In the genomic region with DNA sequence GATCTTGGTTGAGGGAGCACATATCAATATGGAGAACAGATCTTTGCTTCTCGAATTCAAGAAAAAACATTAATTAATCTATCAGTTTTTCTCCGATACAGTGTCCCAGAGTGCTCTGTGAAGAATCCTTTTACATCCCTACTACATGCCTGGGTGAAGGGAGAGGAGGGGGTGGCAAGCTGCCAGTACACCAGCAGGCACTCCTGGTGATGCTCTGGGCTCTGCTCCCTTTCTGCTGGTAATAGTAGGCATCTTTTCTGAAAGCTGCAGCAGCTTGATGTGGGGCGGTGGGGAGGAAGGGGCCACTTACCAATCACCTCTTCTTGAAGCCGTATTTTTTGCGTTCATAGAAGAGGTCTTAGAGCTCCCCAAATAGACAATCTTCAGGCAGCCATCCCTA, we compare ENCODE assay signal across 25 cellular contexts. TPM values are rescaled to one million over a fixed set of nuclear protein-coding genes. Genes with fewer than 3 reads are reported as not detected.
A peak's percentile ranks its signal among the peaks of the same experiment; 100 is the strongest.
DNase-seq lines count a peak whose midpoint lies in the region; ATAC-seq and TF ChIP-seq lines count a peak whose summit lies in the region.
"Had no signal": no experiment of that assay in that cellular context is flagged by ENCODE, and none has a peak within 500 bp of the region (broad histone marks: within the 10 kb centered on the region; RNA-seq: fewer than 3 reads in every experiment).

No MANE protein-coding gene starts in this region.

- CTCF ChIA-PET in activated CD8-positive, alpha-beta memory T cell treated with anti-CD3 and anti-CD28 coated beads, Interleukin-2, amount 10 ng/mL, durations not matched to agents 7 days and 5 days (lab: Charles Lee): interaction anchor here (0.7 to 1.3 kb wide), 3 partner anchors 33 to 266 kb away, joined by 3 to 4 read pairs (median 3); no protein-coding TSS in a partner anchor

- no peaks in the 10 kb centered on the region for H3K36me3 ChIP-seq in thyroid gland
- H3K36me3 ChIP-seq: adrenal gland, brain microvascular endothelial cell, colonic mucosa had no signal

- WGBS in thyroid gland, 2 donors: 92 to 96% methylated on average over 5 of the region's 5 CpGs

- no peak for TF ChIP-seq POLR2A in thyroid gland (IDR thresholded peaks at IDR 0.05)

- no peaks in the 10 kb centered on the region for H3K9me3 ChIP-seq in thyroid gland
- H3K9me3 ChIP-seq: adrenal gland; BLaER1 treated with 17β-estradiol and CSF1 and Interleukin-3, amounts not matched to agents 10 nM and 100 nM; colonic mucosa had no signal

- TF ChIP-seq CTCF in thyroid gland (IDR thresholded peaks at IDR 0.05) (no peak), endothelial cell (IDR thresholded peaks at IDR 0.05; ENCODE audit: unreplicated experiment) (no peak)

- H3K27me3 Mint-ChIP-seq in activated CD8-positive, alpha-beta memory T cell treated with anti-CD3 and anti-CD28 coated beads, Interleukin-2, amount 10 ng/mL, durations not matched to agents 7 days and 5 days: no peaks in the 10 kb centered on the region
- H3K27me3 Mint-ChIP-seq in activated T-helper 2 cell treated with anti-CD3 and anti-CD28 coated beads, Interferon-gamma antibody, Interleukin-2, Interleukin-4, amounts not matched to agents 10 μg/mL and 5 μg/mL and 100 μg/mL, durations not matched to agents 14 hours and 24 hours and 36 hours (ENCODE audit: low read depth): no peaks in the 10 kb centered on the region
- H3K27me3 Mint-ChIP-seq in immature natural killer cell (ENCODE audit: low read depth in 3 of 3) (peaks cover 0 to 2% (median 0%) of the 10 kb centered on the region in 3 donors), endothelial cell (ENCODE audit: unreplicated experiment) (peaks cover 5% of the 10 kb centered on the region)

- peaks cover 10% of the 10 kb centered on the region in 2 donors for H3K4me1 ChIP-seq in thyroid gland
- H3K4me1 ChIP-seq: adrenal gland, colonic mucosa had no signal

- H3K4me3 ChIP-seq in thyroid gland (replicated peaks in 1 of 3): no peak overlapping the region
- H3K4me3 ChIP-seq: adrenal gland; BLaER1 treated with 17β-estradiol and CSF1 and Interleukin-3, amounts not matched to agents 10 nM and 100 nM; colonic mucosa; hepatocyte; skin epidermis had no signal

- DNase-seq in activated CD8-positive, alpha-beta memory T cell treated with anti-CD3 and anti-CD28 coated beads, Interleukin-2, amount 10 ng/mL, durations not matched to agents 7 days and 5 days: no peak
- DNase-seq in activated CD8-positive, alpha-beta memory T cell treated with anti-CD3 and anti-CD28 coated beads, Interleukin-2, amount 50 U/mL, for 4 hours: no peak
- DNase-seq in NCI-H1694 treated with DMSO at 0.1 percent for 48 hours (lab: John Stamatoyannopoulos, UW) (peak; percentile 94), thyroid gland (peak; percentile 44 to 46), immature natural killer cell (no peak), endothelial cell (ENCODE audit: low spot score) (no peak)
- no peak for DNase-seq in activated T-helper 2 cell treated with anti-CD3 and anti-CD28 coated beads, Interferon-gamma antibody, Interleukin-2, Interleukin-4, amounts not matched to agents 10 μg/mL and 5 μg/mL and 100 μg/mL, durations not matched to agents 14 hours and 24 hours and 36 hours (ENCODE audit: low spot score)
- DNase-seq: activated gamma-delta T cell treated with Interleukin-2 at 50 U/mL for 16 hours; adrenal gland; brain microvascular endothelial cell; colonic mucosa; effector memory CD4-positive, alpha-beta T cell; NCI-H187; stimulated activated CD4-positive, alpha-beta T cell treated with anti-CD3 and anti-CD28 coated beads, Interleukin-1b, Interleukin-23, amount 100 ng/mL, for 48 hours had no signal

- H3K4me3 Mint-ChIP-seq in activated CD8-positive, alpha-beta memory T cell treated with anti-CD3 and anti-CD28 coated beads, Interleukin-2, amount 10 ng/mL, durations not matched to agents 7 days and 5 days: no peak overlapping the region
- no peak overlapping the region for H3K4me3 Mint-ChIP-seq in activated T-helper 2 cell treated with anti-CD3 and anti-CD28 coated beads, Interferon-gamma antibody, Interleukin-2, Interleukin-4, amounts not matched to agents 10 μg/mL and 5 μg/mL and 100 μg/mL, durations not matched to agents 14 hours and 24 hours and 36 hours (ENCODE audit: low read depth)
- H3K4me3 Mint-ChIP-seq in immature natural killer cell (no peak overlapping the region), endothelial cell (ENCODE audit: unreplicated experiment) (no peak overlapping the region)

- no peaks in the 10 kb centered on the region for H3K27me3 ChIP-seq in thyroid gland
- H3K27me3 ChIP-seq: adrenal gland; BLaER1 treated with 17β-estradiol and CSF1 and Interleukin-3, amounts not matched to agents 10 nM and 100 nM; brain microvascular endothelial cell; colonic mucosa; foreskin keratinocyte; hepatocyte had no signal

- H3K4me1 Mint-ChIP-seq in activated CD8-positive, alpha-beta memory T cell treated with anti-CD3 and anti-CD28 coated beads, Interleukin-2, amount 10 ng/mL, durations not matched to agents 7 days and 5 days: peaks cover 72% of the 10 kb centered on the region
- H3K4me1 Mint-ChIP-seq in activated T-helper 2 cell treated with anti-CD3 and anti-CD28 coated beads, Interferon-gamma antibody, Interleukin-2, Interleukin-4, amounts not matched to agents 10 μg/mL and 5 μg/mL and 100 μg/mL, durations not matched to agents 14 hours and 24 hours and 36 hours (ENCODE audit: low read depth): peaks cover 47% of the 10 kb centered on the region
- H3K4me1 Mint-ChIP-seq in immature natural killer cell: peaks cover 8 to 17% of the 10 kb centered on the region in 2 donors
- H3K4me1 Mint-ChIP-seq in endothelial cell (ENCODE audit: unreplicated experiment): no peaks in the 10 kb centered on the region

- intact Hi-C loops in activated T-helper 2 cell treated with anti-CD3 and anti-CD28 coated beads, Interferon-gamma antibody, Interleukin-2, Interleukin-4, amounts not matched to agents 10 μg/mL and 5 μg/mL and 100 μg/mL, durations not matched to agents 14 hours and 24 hours and 36 hours (cut with micrococcal nuclease): loop anchor here (5.0 kb wide), 1 partner anchor 40 kb away; the partner anchor contains the start of gene LPAR2
- intact Hi-C loops in thyroid gland (cut with DNase I): no loop called here

- H3K27ac Mint-ChIP-seq in activated CD8-positive, alpha-beta memory T cell treated with anti-CD3 and anti-CD28 coated beads, Interleukin-2, amount 10 ng/mL, durations not matched to agents 7 days and 5 days: peak overlapping the region; percentile 92
- H3K27ac Mint-ChIP-seq in activated T-helper 2 cell treated with anti-CD3 and anti-CD28 coated beads, Interferon-gamma antibody, Interleukin-2, Interleukin-4, amounts not matched to agents 10 μg/mL and 5 μg/mL and 100 μg/mL, durations not matched to agents 14 hours and 24 hours and 36 hours: peak overlapping the region; percentile 93
- H3K27ac Mint-ChIP-seq in immature natural killer cell (peak overlapping the region in 3 of 6 donors; percentile 18 to 73 (median 23)), endothelial cell (ENCODE audit: unreplicated experiment) (no peak overlapping the region)

- no peak for ATAC-seq in activated CD8-positive, alpha-beta memory T cell treated with anti-CD3 and anti-CD28 coated beads, Interleukin-2, amount 10 ng/mL, durations not matched to agents 7 days and 5 days
- ATAC-seq: activated CD4-positive, CD25-positive, alpha-beta regulatory T cell treated with anti-CD3 and anti-CD28 coated beads, Interleukin-2, amount 50 U/mL, for 24 hours; HepG2; left lobe of liver; PC-3; Right ventricle myocardium inferior had no signal

- H3K36me3 Mint-ChIP-seq in activated CD8-positive, alpha-beta memory T cell treated with anti-CD3 and anti-CD28 coated beads, Interleukin-2, amount 10 ng/mL, durations not matched to agents 7 days and 5 days: peaks cover 42% of the 10 kb centered on the region
- H3K36me3 Mint-ChIP-seq in activated T-helper 2 cell treated with anti-CD3 and anti-CD28 coated beads, Interferon-gamma antibody, Interleukin-2, Interleukin-4, amounts not matched to agents 10 μg/mL and 5 μg/mL and 100 μg/mL, durations not matched to agents 14 hours and 24 hours and 36 hours (ENCODE audit: low read depth): peaks cover 47% of the 10 kb centered on the region
- H3K36me3 Mint-ChIP-seq in immature natural killer cell: peaks cover 0 to 5% (median 0%) of the 10 kb centered on the region in 3 donors
- H3K36me3 Mint-ChIP-seq in endothelial cell (ENCODE audit: low read depth, unreplicated experiment): no peaks in the 10 kb centered on the region

- no peak overlapping the region for H3K27ac ChIP-seq in thyroid gland
- H3K27ac ChIP-seq: adrenal gland; BLaER1 treated with 17β-estradiol and CSF1 and Interleukin-3, amounts not matched to agents 10 nM and 100 nM; brain microvascular endothelial cell; colonic mucosa; foreskin keratinocyte; hepatocyte; HL-60; skin epidermis had no signal

- no peaks in the 10 kb centered on the region for H3K9me3 Mint-ChIP-seq in activated CD8-positive, alpha-beta memory T cell treated with anti-CD3 and anti-CD28 coated beads, Interleukin-2, amount 10 ng/mL, durations not matched to agents 7 days and 5 days (ENCODE audit: low read depth)
- H3K9me3 Mint-ChIP-seq in activated T-helper 2 cell treated with anti-CD3 and anti-CD28 coated beads, Interferon-gamma antibody, Interleukin-2, Interleukin-4, amounts not matched to agents 10 μg/mL and 5 μg/mL and 100 μg/mL, durations not matched to agents 14 hours and 24 hours and 36 hours: no peaks in the 10 kb centered on the region
- no peaks in the 10 kb centered on the region for H3K9me3 Mint-ChIP-seq in immature natural killer cell
- no peaks in the 10 kb centered on the region for H3K9me3 Mint-ChIP-seq in endothelial cell (ENCODE audit: unreplicated experiment)

RNA-seq across cellular contexts. Expression of gene PBX4, which starts 30.7 kb away (rescaled TPM):
- 10 to 100 TPM; 39.9 to 62.3 TPM for total RNA-seq in activated CD8-positive, alpha-beta memory T cell treated with anti-CD3 and anti-CD28 coated beads, Interleukin-2, amount 10 ng/mL, durations not matched to agents 7 days and 5 days
- 23.4 and 24.8 TPM in 2 replicates for total RNA-seq in activated T-helper 2 cell treated with anti-CD3 and anti-CD28 coated beads, Interferon-gamma antibody, Interleukin-2, Interleukin-4, amounts not matched to agents 10 μg/mL and 5 μg/mL and 100 μg/mL, durations not matched to agents 14 hours and 24 hours and 36 hours
- total RNA-seq in thyroid gland: 10 to 100 TPM; 22.5 to 62.4 (median 38.4) TPM
- under 1 TPM in 2 of 3 donors, not detected in 1; 0.57 to 0.82 TPM for polyA plus RNA-seq in immature natural killer cell
- 0.82 TPM for total RNA-seq in endothelial cell (ENCODE audit: unreplicated experiment)
- total RNA-seq: HepG2, Right ventricle myocardium inferior had no signal
- polyA plus RNA-seq: HepG2 had no signal

RNA-seq across cellular contexts. Expression of gene LPAR2, which starts 40.2 kb away (rescaled TPM):
- 10 to 100 TPM; 39.4 to 46.1 TPM for total RNA-seq in activated CD8-positive, alpha-beta memory T cell treated with anti-CD3 and anti-CD28 coated beads, Interleukin-2, amount 10 ng/mL, durations not matched to agents 7 days and 5 days
- total RNA-seq in activated T-helper 2 cell treated with anti-CD3 and anti-CD28 coated beads, Interferon-gamma antibody, Interleukin-2, Interleukin-4, amounts not matched to agents 10 μg/mL and 5 μg/mL and 100 μg/mL, durations not matched to agents 14 hours and 24 hours and 36 hours: 28.9 and 29.8 TPM in 2 replicates
- total RNA-seq in thyroid gland (10 to 100 TPM; 10.2 to 35.2 (median 22.9) TPM), endothelial cell (ENCODE audit: unreplicated experiment) (35.5 TPM)
- 1 to 10 TPM; 3.8 to 5.9 (median 4.6) TPM for polyA plus RNA-seq in immature natural killer cell

RNA-seq across cellular contexts. Expression of gene CILP2, which starts 49.7 kb away (rescaled TPM):
- total RNA-seq in activated CD8-positive, alpha-beta memory T cell treated with anti-CD3 and anti-CD28 coated beads, Interleukin-2, amount 10 ng/mL, durations not matched to agents 7 days and 5 days: under 1 TPM; 0.12 to 0.15 TPM
- 0.14 and 0.21 TPM in 2 replicates for total RNA-seq in activated T-helper 2 cell treated with anti-CD3 and anti-CD28 coated beads, Interferon-gamma antibody, Interleukin-2, Interleukin-4, amounts not matched to agents 10 μg/mL and 5 μg/mL and 100 μg/mL, durations not matched to agents 14 hours and 24 hours and 36 hours
- 1 to 10 TPM in 3 of 4 donors, under 1 TPM in 1; 0.63 to 4.2 (median 2.4) TPM for total RNA-seq in thyroid gland
- not detected for polyA plus RNA-seq in immature natural killer cell
- 0.23 TPM for total RNA-seq in endothelial cell (ENCODE audit: unreplicated experiment)
- total RNA-seq: esophagus mucosa had no signal

RNA-seq across cellular contexts. Expression of gene GMIP, which starts 55.7 kb away (rescaled TPM):
- total RNA-seq in activated CD8-positive, alpha-beta memory T cell treated with anti-CD3 and anti-CD28 coated beads, Interleukin-2, amount 10 ng/mL, durations not matched to agents 7 days and 5 days: 100 to 1,000 TPM; 110 to 111 TPM
- 66.0 and 67.5 TPM in 2 replicates for total RNA-seq in activated T-helper 2 cell treated with anti-CD3 and anti-CD28 coated beads, Interferon-gamma antibody, Interleukin-2, Interleukin-4, amounts not matched to agents 10 μg/mL and 5 μg/mL and 100 μg/mL, durations not matched to agents 14 hours and 24 hours and 36 hours
- 10 to 100 TPM; 12.9 to 23.5 (median 17.3) TPM for total RNA-seq in thyroid gland
- polyA plus RNA-seq in immature natural killer cell: 10 to 100 TPM; 38.9 to 84.4 (median 40.0) TPM
- 18.5 TPM for total RNA-seq in endothelial cell (ENCODE audit: unreplicated experiment)

RNA-seq across cellular contexts. Expression of gene YJEFN3, which starts 59.1 kb away (rescaled TPM):
- total RNA-seq in activated CD8-positive, alpha-beta memory T cell treated with anti-CD3 and anti-CD28 coated beads, Interleukin-2, amount 10 ng/mL, durations not matched to agents 7 days and 5 days: 1 to 10 TPM; 7.4 to 9.9 TPM
- 9.0 and 9.7 TPM in 2 replicates for total RNA-seq in activated T-helper 2 cell treated with anti-CD3 and anti-CD28 coated beads, Interferon-gamma antibody, Interleukin-2, Interleukin-4, amounts not matched to agents 10 μg/mL and 5 μg/mL and 100 μg/mL, durations not matched to agents 14 hours and 24 hours and 36 hours
- total RNA-seq in thyroid gland (1 to 10 TPM in 3 of 4 donors, not detected in 1; 1.9 to 7.2 (median 2.6) TPM), endothelial cell (ENCODE audit: unreplicated experiment) (5.2 TPM)
- polyA plus RNA-seq in immature natural killer cell: under 1 TPM in 1 of 3 donors, not detected in 2; 0.21 TPM

Comparison
In these comparisons a context has a peak if more than half of its experiments do, and no peak if none do; other contexts are left out.
1. DNase-seq: peak in NCI-H1694 treated with DMSO at 0.1 percent for 48 hours (single experiment) and thyroid gland (2 of 2); none in activated CD8-positive, alpha-beta memory T cell treated with anti-CD3 and anti-CD28 coated beads, Interleukin-2, amount 10 ng/mL, durations not matched to agents 7 days and 5 days (single experiment), activated CD8-positive, alpha-beta memory T cell treated with anti-CD3 and anti-CD28 coated beads, Interleukin-2, amount 50 U/mL, for 4 hours (single experiment), activated T-helper 2 cell treated with anti-CD3 and anti-CD28 coated beads, Interferon-gamma antibody, Interleukin-2, Interleukin-4, amounts not matched to agents 10 μg/mL and 5 μg/mL and 100 μg/mL, durations not matched to agents 14 hours and 24 hours and 36 hours (single experiment), immature natural killer cell (0 of 3) and endothelial cell (single experiment).
2. RNA of gene PBX4, which starts 30.7 kb away (total RNA-seq): 39.9 to 62.3 TPM in activated CD8-positive, alpha-beta memory T cell treated with anti-CD3 and anti-CD28 coated beads, Interleukin-2, amount 10 ng/mL, durations not matched to agents 7 days and 5 days, 22.5 to 62.4 TPM in thyroid gland and 23.4 to 24.8 TPM in activated T-helper 2 cell treated with anti-CD3 and anti-CD28 coated beads, Interferon-gamma antibody, Interleukin-2, Interleukin-4, amounts not matched to agents 10 μg/mL and 5 μg/mL and 100 μg/mL, durations not matched to agents 14 hours and 24 hours and 36 hours; 0.82 TPM in endothelial cell (single experiment); every median in the first group is over 10 times any median in the second.